Comparison of ENCODE assay signal across 8 cellular contexts in genomic region chr10:44386546-44387052, GRCh38. TPM values are rescaled to one million over a fixed set of nuclear protein-coding genes. Genes with fewer than 3 reads are reported as not detected.
DNase-seq lines count a peak whose midpoint lies in the region; ATAC-seq and TF ChIP-seq lines count a peak whose summit lies in the region.

No MANE protein-coding gene starts in this region.

- H3K9ac ChIP-seq in H9 (ENCODE audit: extremely low read depth, insufficient read length, low read length) = no peak overlapping the region

- H2BK15ac ChIP-seq in H9 (ENCODE audit: low read depth, low read length) = no peak overlapping the region

- H2BK12ac ChIP-seq in H9 (ENCODE audit: insufficient read length, low read depth, low read length) = no peak overlapping the region

- H3K23me2 ChIP-seq in H9 (ENCODE audit: insufficient read length, low read depth, low read length, poor library complexity, severe bottlenecking) = peaks cover 20% of the 10 kb centered on the region

- H2AK5ac ChIP-seq in H9 (ENCODE audit: insufficient read length, low read length) = no peak overlapping the region

- H3K27me3 Mint-ChIP-seq in H9 (ENCODE audit: low read depth) = peaks cover 42% of the 10 kb centered on the region

- no peaks in the 10 kb centered on the region for H3K79me2 ChIP-seq in H9 (ENCODE audit: insufficient read depth, low read length)

- H3K14ac ChIP-seq in H9 (ENCODE audit: insufficient read depth, low read length) = no peak overlapping the region; the same call in 1 of the 2 replicates

- peaks cover 6% of the 10 kb centered on the region; the same call in 1 of the 2 replicates for H3K4me1 ChIP-seq in H9 (ENCODE audit: insufficient read depth, low read length)

- 0 out of 5 replicates have a peak, but pooled peaks cover 0 to 2% of the 10 kb centered on the region in 2 experiments for H3K9me3 Mint-ChIP-seq in H9
- H3K9me3 Mint-ChIP-seq in stimulated activated effector memory CD8-positive, alpha-beta T cell treated with anti-CD3 and anti-CD28 coated beads, Interleukin-12 subunit alpha, Interleukin-12 subunit beta, amount 100 ng/mL, for 72 hours = no peaks in the 10 kb centered on the region

- in situ Hi-C loops in SK-MEL-5 (cut with HindIII; ENCODE audit: low pct_unique_long_range_greater_than_20kb, low sequenced_read_pairs) = no loop called here

- H3K4me1 Mint-ChIP-seq in H9 = peaks cover 27 to 33% of the 10 kb centered on the region in 2 experiments
- peaks cover 5% of the 10 kb centered on the region for H3K4me1 Mint-ChIP-seq in stimulated activated effector memory CD8-positive, alpha-beta T cell treated with anti-CD3 and anti-CD28 coated beads, Interleukin-12 subunit alpha, Interleukin-12 subunit beta, amount 100 ng/mL, for 72 hours

- peak; percentile 90 for ATAC-seq in left colon
- peak; percentile 60 for ATAC-seq in stimulated activated effector memory CD8-positive, alpha-beta T cell treated with anti-CD3 and anti-CD28 coated beads, Interleukin-12 subunit alpha, Interleukin-12 subunit beta, amount 100 ng/mL, for 72 hours

- no peak overlapping the region for H3K56ac ChIP-seq in H9 (ENCODE audit: insufficient read length, low read depth, low read length)

- H3T11ph ChIP-seq in H9 (ENCODE audit: low read length) = no peak overlapping the region

- H3K27me3 ChIP-seq in H9 (ENCODE audit: insufficient read depth, low read length) = peaks cover 8% of the 10 kb centered on the region; the same call in 1 of the 2 replicates

- no peak overlapping the region for H2BK5ac ChIP-seq in H9 (ENCODE audit: insufficient read length, low read length)

- intact Hi-C loops in left colon (cut with DNase I, micrococcal nuclease) = loop anchor here (5.0 to 10.0 kb wide), 2 partner anchors 702 to 709 kb away; no protein-coding TSS in a partner anchor

- peak overlapping the region; percentile 1 to 37; a peak in 2 of 5 replicates for H3K4me3 Mint-ChIP-seq in H9
- H3K4me3 Mint-ChIP-seq in stimulated activated effector memory CD8-positive, alpha-beta T cell treated with anti-CD3 and anti-CD28 coated beads, Interleukin-12 subunit alpha, Interleukin-12 subunit beta, amount 100 ng/mL, for 72 hours = no peak overlapping the region

- no peaks in the 10 kb centered on the region; a peak in 1 of 7 replicates for H3K36me3 Mint-ChIP-seq in H9 (ENCODE audit: insufficient read depth in 1 of 3, low read depth in 3 of 3)
- H3K36me3 Mint-ChIP-seq in stimulated activated effector memory CD8-positive, alpha-beta T cell treated with anti-CD3 and anti-CD28 coated beads, Interleukin-12 subunit alpha, Interleukin-12 subunit beta, amount 100 ng/mL, for 72 hours = no peaks in the 10 kb centered on the region

- no peak overlapping the region for H4K5ac ChIP-seq in H9 (ENCODE audit: insufficient read length, low read depth, low read length)

- no peak overlapping the region for H3K18ac ChIP-seq in H9 (ENCODE audit: insufficient read length, low read depth, low read length)

- no peaks in the 10 kb centered on the region for H3K9me3 ChIP-seq in H9 (ENCODE audit: control insufficient read depth, low read depth, low read length)

- no peaks in the 10 kb centered on the region for H3K79me1 ChIP-seq in H9 (ENCODE audit: insufficient read depth, low read depth, low read length, poor library complexity, severe bottlenecking)

- no peak overlapping the region for H4K91ac ChIP-seq in H9 (ENCODE audit: insufficient read length, low read depth, low read length)

- no peak overlapping the region for H2BK120ac ChIP-seq in H9 (ENCODE audit: low read depth, low read length, poor library complexity, severe bottlenecking)

- no peak overlapping the region for H3K4ac ChIP-seq in H9 (ENCODE audit: low read depth, low read length)

- H2BK20ac ChIP-seq in H9 (ENCODE audit: low read depth, low read length, poor library complexity, severe bottlenecking) = no peak overlapping the region

- DNase-seq in NCI-H82 (lab: John Stamatoyannopoulos, UW) = peak; percentile 66
- DNase-seq in NCI-H82 treated with DMSO at 0.1 percent for 48 hours (lab: John Stamatoyannopoulos, UW; ENCODE audit: unreplicated experiment) = no peak
- peak; percentile 81 for DNase-seq in H9
- DNase-seq in SK-MEL-5 (ENCODE audit: low read depth, low spot score) = peak; percentile 43
- DNase-seq in cerebellum (ENCODE audit: low spot score) = peak; percentile 74
- DNase-seq in left colon = peak; percentile 33 to 64
- peak in 1 of 2 donors; percentile 35 for DNase-seq in stimulated activated effector memory CD8-positive, alpha-beta T cell treated with anti-CD3 and anti-CD28 coated beads, Interleukin-12 subunit alpha, Interleukin-12 subunit beta, amount 100 ng/mL, for 72 hours (ENCODE audit: low spot score in 2 of 2)
- no peak for DNase-seq in HPDE6-E6E7 (ENCODE audit: extremely low spot score)

- peak; percentile 88 for TF ChIP-seq CTCF in H9 (conservative IDR thresholded peaks at IDR 0.05)

- H4K20me1 ChIP-seq in H9 (ENCODE audit: control insufficient read depth, insufficient read depth, insufficient read length) = no peaks in the 10 kb centered on the region

- no peak overlapping the region for H3K4me2 ChIP-seq in H9 (ENCODE audit: insufficient read depth, insufficient read length, low read length)

- WGBS in H9 (ENCODE audit: extremely low coverage, insufficient read length, low lambda C conversion rate) = no CpG with 5 or more reads among the region's 35 CpGs

- H3K27ac Mint-ChIP-seq in H9 = peak overlapping the region in 1 of 3 experiments; percentile 18; a peak in 1 of 7 replicates
- H3K27ac Mint-ChIP-seq in stimulated activated effector memory CD8-positive, alpha-beta T cell treated with anti-CD3 and anti-CD28 coated beads, Interleukin-12 subunit alpha, Interleukin-12 subunit beta, amount 100 ng/mL, for 72 hours = no peak overlapping the region

- H3K23ac ChIP-seq in H9 (ENCODE audit: insufficient read length, low read depth, low read length) = no peak overlapping the region

- H3K27ac ChIP-seq in H9 (ENCODE audit: insufficient read length, low read depth, low read length) = no peak overlapping the region

- no peak overlapping the region for H2AFZ ChIP-seq in H9 (ENCODE audit: low read length)

- H4K8ac ChIP-seq in H9 (replicated peaks; ENCODE audit: insufficient read length, low read depth, low read length) = no peak overlapping the region

RNA-seq across cellular contexts. Expression of gene CXCL12, which starts 1.7 kb away (rescaled TPM):
- total RNA-seq in H9 (2021) = 28.3 and 29.5 TPM in 2 replicates
- 0.37 and 0.67 TPM in 2 replicates for total RNA-seq in SK-MEL-5 (2014; rRNA removed; shearing (Covaris generic))
- 0.29 and 0.38 TPM in 2 replicates for polyA plus RNA-seq in SK-MEL-5 (2015; cell fraction: cytosol; rRNA removed)
- 0.12 TPM in 1 of 2 replicates, not detected in the other for polyA plus RNA-seq in SK-MEL-5 (2015; cell fraction: nucleus; rRNA removed)
- total RNA-seq in cerebellum = 90.7 TPM
- 10 to 100 TPM; 15.5 to 61.3 TPM for total RNA-seq in left colon

Comparison
In these comparisons a context has a peak if more than half of its experiments do, and no peak if none do; other contexts are left out.
1. DNase-seq: peak in NCI-H82 (single experiment), H9 (single experiment), SK-MEL-5 (single experiment), cerebellum (single experiment) and left colon (2 of 2); none in NCI-H82 treated with DMSO at 0.1 percent for 48 hours (single experiment) and HPDE6-E6E7 (single experiment).